ENCODE assay signal across 26 cellular contexts in genomic region chr9:130997395-130997684, GRCh38. TPM values are rescaled to one million over a fixed set of nuclear protein-coding genes. Genes with fewer than 3 reads are reported as not detected.
"Had no signal": no experiment of that assay in that cellular context is flagged by ENCODE, and none has a peak within 500 bp of the region (broad histone marks: within the 10 kb centered on the region; RNA-seq: fewer than 3 reads in every experiment).

No MANE protein-coding gene starts in this region.

- H3K27ac ChIP-seq: colonic mucosa, coronary artery, dorsolateral prefrontal cortex, epithelial cell of prostate, esophagus muscularis mucosa, esophagus squamous epithelium, foreskin keratinocyte, gastrocnemius medialis, gastroesophageal sphincter, heart left ventricle, heart right ventricle had no signal

- H3K27ac Mint-ChIP-seq: dendritic cell treated with granulocyte-macrophage colony-stimulating factor and Interleukin-4, amounts not matched to agents 40 ng/mL and 50 ng/mL, for 4 days; effector memory CD8-positive, alpha-beta T cell; endodermal cell had no signal

- H3K9me3 ChIP-seq: colonic mucosa, esophagus muscularis mucosa, esophagus squamous epithelium, gastrocnemius medialis, gastroesophageal sphincter, heart left ventricle, heart right ventricle had no signal

- H3K4me3 Mint-ChIP-seq: dendritic cell treated with granulocyte-macrophage colony-stimulating factor and Interleukin-4, amounts not matched to agents 40 ng/mL and 50 ng/mL, for 4 days; effector memory CD8-positive, alpha-beta T cell; endodermal cell had no signal

- H3K27me3 ChIP-seq: colonic mucosa had no signal

- H3K4me1 ChIP-seq: colonic mucosa, esophagus squamous epithelium, foreskin keratinocyte, gastrocnemius medialis had no signal

- H3K4me3 ChIP-seq: colonic mucosa, coronary artery, dorsolateral prefrontal cortex, esophagus muscularis mucosa, esophagus squamous epithelium, gastrocnemius medialis, gastroesophageal sphincter, heart left ventricle, heart right ventricle had no signal

- DNase-seq: colonic mucosa; cortex of kidney; dermis blood vessel endothelial cell; dorsolateral prefrontal cortex; effector CD4-positive, alpha-beta T cell; effector CD8-positive, alpha-beta T cell; effector memory CD4-positive, alpha-beta T cell; effector memory CD8-positive, alpha-beta T cell; endodermal cell; erythroblast; esophagus squamous epithelium; foreskin fibroblast; foreskin keratinocyte; foreskin melanocyte; gastrocnemius medialis; glutamatergic neuron; head of caudate nucleus; heart right ventricle had no signal

- H3K4me1 Mint-ChIP-seq: endodermal cell had no signal

- H3K9me3 Mint-ChIP-seq: dendritic cell treated with granulocyte-macrophage colony-stimulating factor and Interleukin-4, amounts not matched to agents 40 ng/mL and 50 ng/mL, for 4 days; effector memory CD8-positive, alpha-beta T cell; endodermal cell had no signal

- H3K36me3 ChIP-seq: colonic mucosa, esophagus muscularis mucosa, esophagus squamous epithelium, gastrocnemius medialis, gastroesophageal sphincter, heart left ventricle, heart right ventricle had no signal

RNA-seq across cellular contexts. Expression of gene LAMC3, which starts 11.6 kb away (rescaled TPM):
- total RNA-seq: foreskin keratinocyte had no signal
- polyA plus RNA-seq: foreskin keratinocyte had no signal

RNA-seq across cellular contexts. Expression of gene FIBCD1, which starts 58.3 kb away (rescaled TPM):
- total RNA-seq: endothelial cell of umbilical vein, esophagus squamous epithelium, gastrocnemius medialis, glomerular endothelial cell had no signal
